In the genomic region with DNA sequence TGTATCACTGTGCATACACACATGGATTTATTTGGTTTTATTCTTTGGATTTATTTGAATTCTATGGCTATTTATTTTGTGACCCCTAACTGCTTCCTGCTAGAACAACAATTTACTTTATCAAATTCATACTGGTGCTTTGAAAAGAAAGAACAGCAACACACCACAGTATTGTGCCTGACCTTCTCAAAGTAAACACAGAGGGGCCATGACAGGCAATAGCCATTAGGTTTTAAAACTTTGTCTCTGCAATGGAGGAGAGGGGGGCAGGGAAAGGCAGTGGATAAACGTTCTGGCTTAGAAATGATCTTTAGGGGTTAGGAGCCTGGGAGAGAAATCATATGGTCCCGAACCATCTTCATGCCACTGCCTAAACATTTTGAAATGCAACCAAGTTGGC, we compare ENCODE assay signal across 1 cellular context.
TF ChIP-seq lines count a peak whose summit lies in the region.

No MANE protein-coding gene starts in this region.

TF ChIP-seq in HepG2, 621 proteins besides CTCF, POLR2A, EP300 and RAD21 (continued from another document and continues in another):
- TF ChIP-seq, protein P1, sequence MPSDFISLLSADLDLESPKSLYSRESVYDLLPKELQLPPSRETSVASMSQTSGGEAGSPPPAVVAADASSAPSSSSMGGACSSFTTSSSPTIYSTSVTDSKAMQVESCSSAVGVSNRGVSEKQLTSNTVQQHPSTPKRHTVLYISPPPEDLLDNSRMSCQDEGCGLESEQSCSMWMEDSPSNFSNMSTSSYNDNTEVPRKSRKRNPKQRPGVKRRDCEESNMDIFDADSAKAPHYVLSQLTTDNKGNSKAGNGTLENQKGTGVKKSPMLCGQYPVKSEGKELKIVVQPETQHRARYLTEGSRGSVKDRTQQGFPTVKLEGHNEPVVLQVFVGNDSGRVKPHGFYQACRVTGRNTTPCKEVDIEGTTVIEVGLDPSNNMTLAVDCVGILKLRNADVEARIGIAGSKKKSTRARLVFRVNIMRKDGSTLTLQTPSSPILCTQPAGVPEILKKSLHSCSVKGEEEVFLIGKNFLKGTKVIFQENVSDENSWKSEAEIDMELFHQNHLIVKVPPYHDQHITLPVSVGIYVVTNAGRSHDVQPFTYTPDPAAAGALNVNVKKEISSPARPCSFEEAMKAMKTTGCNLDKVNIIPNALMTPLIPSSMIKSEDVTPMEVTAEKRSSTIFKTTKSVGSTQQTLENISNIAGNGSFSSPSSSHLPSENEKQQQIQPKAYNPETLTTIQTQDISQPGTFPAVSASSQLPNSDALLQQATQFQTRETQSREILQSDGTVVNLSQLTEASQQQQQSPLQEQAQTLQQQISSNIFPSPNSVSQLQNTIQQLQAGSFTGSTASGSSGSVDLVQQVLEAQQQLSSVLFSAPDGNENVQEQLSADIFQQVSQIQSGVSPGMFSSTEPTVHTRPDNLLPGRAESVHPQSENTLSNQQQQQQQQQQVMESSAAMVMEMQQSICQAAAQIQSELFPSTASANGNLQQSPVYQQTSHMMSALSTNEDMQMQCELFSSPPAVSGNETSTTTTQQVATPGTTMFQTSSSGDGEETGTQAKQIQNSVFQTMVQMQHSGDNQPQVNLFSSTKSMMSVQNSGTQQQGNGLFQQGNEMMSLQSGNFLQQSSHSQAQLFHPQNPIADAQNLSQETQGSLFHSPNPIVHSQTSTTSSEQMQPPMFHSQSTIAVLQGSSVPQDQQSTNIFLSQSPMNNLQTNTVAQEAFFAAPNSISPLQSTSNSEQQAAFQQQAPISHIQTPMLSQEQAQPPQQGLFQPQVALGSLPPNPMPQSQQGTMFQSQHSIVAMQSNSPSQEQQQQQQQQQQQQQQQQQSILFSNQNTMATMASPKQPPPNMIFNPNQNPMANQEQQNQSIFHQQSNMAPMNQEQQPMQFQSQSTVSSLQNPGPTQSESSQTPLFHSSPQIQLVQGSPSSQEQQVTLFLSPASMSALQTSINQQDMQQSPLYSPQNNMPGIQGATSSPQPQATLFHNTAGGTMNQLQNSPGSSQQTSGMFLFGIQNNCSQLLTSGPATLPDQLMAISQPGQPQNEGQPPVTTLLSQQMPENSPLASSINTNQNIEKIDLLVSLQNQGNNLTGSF (CRISPR knock-in tag; IDR thresholded peaks at IDR 0.05) = no peak
- TF ChIP-seq JUND (CRISPR knock-in tag; IDR thresholded peaks at IDR 0.05) (no peak), ARNTL (CRISPR knock-in tag; IDR thresholded peaks at IDR 0.05) (no peak), MAF1 (CRISPR knock-in tag; IDR thresholded peaks at IDR 0.05; ENCODE audit: borderline replicate concordance) (no peak), ZNF589 (CRISPR knock-in tag; conservative IDR thresholded peaks at IDR 0.05) (no peak), SMARCE1 (IDR thresholded peaks at IDR 0.05; ENCODE audit: borderline replicate concordance) (no peak), ZNF614 (CRISPR knock-in tag; IDR thresholded peaks at IDR 0.05; ENCODE audit: borderline replicate concordance) (no peak), ZNF431 (CRISPR knock-in tag; IDR thresholded peaks at IDR 0.05; ENCODE audit: borderline replicate concordance, low read depth) (no peak), EEA1 (CRISPR knock-in tag; IDR thresholded peaks at IDR 0.05; ENCODE audit: borderline replicate concordance) (no peak), RARA (CRISPR knock-in tag; IDR thresholded peaks at IDR 0.05) (peak; percentile 49; the same call in 1 of the 2 replicates), RXRB (CRISPR knock-in tag; IDR thresholded peaks at IDR 0.05; ENCODE audit: borderline replicate concordance) (0 out of 2 replicates have a peak, but pooled peaks have one; percentile 34), ZNF549 (CRISPR knock-in tag; IDR thresholded peaks at IDR 0.05) (no peak), MYNN (CRISPR knock-in tag; IDR thresholded peaks at IDR 0.05; ENCODE audit: low read depth) (no peak), ZFP90 (CRISPR knock-in tag; IDR thresholded peaks at IDR 0.05; ENCODE audit: borderline replicate concordance) (no peak), GTF3A (CRISPR knock-in tag; conservative IDR thresholded peaks at IDR 0.05) (no peak), YY1 (IDR thresholded peaks at IDR 0.05; ENCODE audit: insufficient read depth, insufficient replicate concordance, low read depth, low read length) (peak; percentile 35), ZNF75D (CRISPR knock-in tag; IDR thresholded peaks at IDR 0.05; ENCODE audit: borderline replicate concordance) (no peak), ZNF782 (CRISPR knock-in tag; IDR thresholded peaks at IDR 0.05; ENCODE audit: borderline replicate concordance) (no peak), NFKBIZ (CRISPR knock-in tag; IDR thresholded peaks at IDR 0.05) (no peak), MED1 (CRISPR knock-in tag; IDR thresholded peaks at IDR 0.05) (peak; percentile 38; the same call in 1 of the 2 replicates), ZNF264 (CRISPR knock-in tag; IDR thresholded peaks at IDR 0.05) (no peak), GATAD2A (CRISPR knock-in tag; IDR thresholded peaks at IDR 0.05) (peak; percentile 61), ZNF713 (CRISPR knock-in tag; IDR thresholded peaks at IDR 0.05) (no peak), ZNF292 (CRISPR knock-in tag; IDR thresholded peaks at IDR 0.05; ENCODE audit: borderline replicate concordance, low read depth) (peak; percentile 52; the same call in 1 of the 2 replicates), ELF1 (CRISPR knock-in tag; IDR thresholded peaks at IDR 0.05) (no peak), ESRRA (CRISPR knock-in tag; IDR thresholded peaks at IDR 0.05; ENCODE audit: low read depth) (no peak), ZBTB7A (CRISPR knock-in tag; IDR thresholded peaks at IDR 0.05) (no peak), ZNF644 (CRISPR knock-in tag; IDR thresholded peaks at IDR 0.05; ENCODE audit: low read depth) (peak; percentile 75), ZNF160 (CRISPR knock-in tag; IDR thresholded peaks at IDR 0.05) (no peak), MEIS2 (CRISPR knock-in tag; IDR thresholded peaks at IDR 0.05) (no peak), ZFP62 (CRISPR knock-in tag; IDR thresholded peaks at IDR 0.05) (no peak), SRSF4 (IDR thresholded peaks at IDR 0.05; ENCODE audit: low read depth, low read length, poor library complexity, severe bottlenecking) (no peak), SUZ12 (IDR thresholded peaks at IDR 0.05; ENCODE audit: low read depth, low read length) (no peak), ZNF775 (CRISPR knock-in tag; IDR thresholded peaks at IDR 0.05; ENCODE audit: borderline replicate concordance) (no peak), AGO1 (IDR thresholded peaks at IDR 0.05; ENCODE audit: low read depth, low read length, poor library complexity, severe bottlenecking) (no peak), NPAS2 (CRISPR knock-in tag; IDR thresholded peaks at IDR 0.05; ENCODE audit: borderline replicate concordance) (no peak), FOXP1 (IDR thresholded peaks at IDR 0.05) (no peak), FOXP1 (CRISPR knock-in tag; IDR thresholded peaks at IDR 0.05) (peak; percentile 74), ZBTB20 (CRISPR knock-in tag; IDR thresholded peaks at IDR 0.05; ENCODE audit: borderline replicate concordance, low read depth) (no peak)
- TF ChIP-seq, protein P2, sequence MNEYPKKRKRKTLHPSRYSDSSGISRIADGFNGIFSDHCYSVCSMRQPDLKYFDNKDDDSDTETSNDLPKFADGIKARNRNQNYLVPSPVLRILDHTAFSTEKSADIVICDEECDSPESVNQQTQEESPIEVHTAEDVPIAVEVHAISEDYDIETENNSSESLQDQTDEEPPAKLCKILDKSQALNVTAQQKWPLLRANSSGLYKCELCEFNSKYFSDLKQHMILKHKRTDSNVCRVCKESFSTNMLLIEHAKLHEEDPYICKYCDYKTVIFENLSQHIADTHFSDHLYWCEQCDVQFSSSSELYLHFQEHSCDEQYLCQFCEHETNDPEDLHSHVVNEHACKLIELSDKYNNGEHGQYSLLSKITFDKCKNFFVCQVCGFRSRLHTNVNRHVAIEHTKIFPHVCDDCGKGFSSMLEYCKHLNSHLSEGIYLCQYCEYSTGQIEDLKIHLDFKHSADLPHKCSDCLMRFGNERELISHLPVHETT (CRISPR knock-in tag; conservative IDR thresholded peaks at IDR 0.05) = no peak
- TF ChIP-seq, protein P3, sequence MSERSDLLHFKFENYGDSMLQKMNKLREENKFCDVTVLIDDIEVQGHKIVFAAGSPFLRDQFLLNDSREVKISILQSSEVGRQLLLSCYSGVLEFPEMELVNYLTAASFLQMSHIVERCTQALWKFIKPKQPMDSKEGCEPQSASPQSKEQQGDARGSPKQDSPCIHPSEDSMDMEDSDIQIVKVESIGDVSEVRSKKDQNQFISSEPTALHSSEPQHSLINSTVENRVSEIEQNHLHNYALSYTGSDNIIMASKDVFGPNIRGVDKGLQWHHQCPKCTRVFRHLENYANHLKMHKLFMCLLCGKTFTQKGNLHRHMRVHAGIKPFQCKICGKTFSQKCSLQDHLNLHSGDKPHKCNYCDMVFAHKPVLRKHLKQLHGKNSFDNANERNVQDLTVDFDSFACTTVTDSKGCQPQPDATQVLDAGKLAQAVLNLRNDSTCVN (CRISPR knock-in tag; IDR thresholded peaks at IDR 0.05; ENCODE audit: borderline replicate concordance) = no peak
- TF ChIP-seq, protein P4, sequence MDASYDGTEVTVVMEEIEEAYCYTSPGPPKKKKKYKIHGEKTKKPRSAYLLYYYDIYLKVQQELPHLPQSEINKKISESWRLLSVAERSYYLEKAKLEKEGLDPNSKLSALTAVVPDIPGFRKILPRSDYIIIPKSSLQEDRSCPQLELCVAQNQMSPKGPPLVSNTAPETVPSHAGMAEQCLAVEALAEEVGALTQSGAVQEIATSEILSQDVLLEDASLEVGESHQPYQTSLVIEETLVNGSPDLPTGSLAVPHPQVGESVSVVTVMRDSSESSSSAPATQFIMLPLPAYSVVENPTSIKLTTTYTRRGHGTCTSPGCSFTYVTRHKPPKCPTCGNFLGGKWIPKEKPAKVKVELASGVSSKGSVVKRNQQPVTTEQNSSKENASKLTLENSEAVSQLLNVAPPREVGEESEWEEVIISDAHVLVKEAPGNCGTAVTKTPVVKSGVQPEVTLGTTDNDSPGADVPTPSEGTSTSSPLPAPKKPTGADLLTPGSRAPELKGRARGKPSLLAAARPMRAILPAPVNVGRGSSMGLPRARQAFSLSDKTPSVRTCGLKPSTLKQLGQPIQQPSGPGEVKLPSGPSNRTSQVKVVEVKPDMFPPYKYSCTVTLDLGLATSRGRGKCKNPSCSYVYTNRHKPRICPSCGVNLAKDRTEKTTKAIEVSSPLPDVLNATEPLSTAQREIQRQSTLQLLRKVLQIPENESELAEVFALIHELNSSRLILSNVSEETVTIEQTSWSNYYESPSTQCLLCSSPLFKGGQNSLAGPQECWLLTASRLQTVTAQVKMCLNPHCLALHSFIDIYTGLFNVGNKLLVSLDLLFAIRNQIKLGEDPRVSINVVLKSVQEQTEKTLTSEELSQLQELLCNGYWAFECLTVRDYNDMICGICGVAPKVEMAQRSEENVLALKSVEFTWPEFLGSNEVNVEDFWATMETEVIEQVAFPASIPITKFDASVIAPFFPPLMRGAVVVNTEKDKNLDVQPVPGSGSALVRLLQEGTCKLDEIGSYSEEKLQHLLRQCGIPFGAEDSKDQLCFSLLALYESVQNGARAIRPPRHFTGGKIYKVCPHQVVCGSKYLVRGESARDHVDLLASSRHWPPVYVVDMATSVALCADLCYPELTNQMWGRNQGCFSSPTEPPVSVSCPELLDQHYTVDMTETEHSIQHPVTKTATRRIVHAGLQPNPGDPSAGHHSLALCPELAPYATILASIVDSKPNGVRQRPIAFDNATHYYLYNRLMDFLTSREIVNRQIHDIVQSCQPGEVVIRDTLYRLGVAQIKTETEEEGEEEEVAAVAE (CRISPR knock-in tag; IDR thresholded peaks at IDR 0.05; ENCODE audit: borderline replicate concordance) = no peak
- TF ChIP-seq, protein P5, sequence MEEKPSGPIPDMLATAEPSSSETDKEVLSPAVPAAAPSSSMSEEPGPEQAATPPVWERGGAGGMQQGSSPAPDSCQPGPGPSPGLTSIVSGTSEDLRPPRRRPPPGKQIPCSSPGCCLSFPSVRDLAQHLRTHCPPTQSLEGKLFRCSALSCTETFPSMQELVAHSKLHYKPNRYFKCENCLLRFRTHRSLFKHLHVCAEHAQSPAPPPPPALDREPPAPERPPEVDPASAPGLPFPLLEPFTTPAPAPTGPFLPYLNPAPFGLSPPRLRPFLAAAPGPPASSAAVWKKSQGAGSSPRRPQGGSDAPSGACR (CRISPR knock-in tag; IDR thresholded peaks at IDR 0.05) = no peak
- TF ChIP-seq, protein P6, sequence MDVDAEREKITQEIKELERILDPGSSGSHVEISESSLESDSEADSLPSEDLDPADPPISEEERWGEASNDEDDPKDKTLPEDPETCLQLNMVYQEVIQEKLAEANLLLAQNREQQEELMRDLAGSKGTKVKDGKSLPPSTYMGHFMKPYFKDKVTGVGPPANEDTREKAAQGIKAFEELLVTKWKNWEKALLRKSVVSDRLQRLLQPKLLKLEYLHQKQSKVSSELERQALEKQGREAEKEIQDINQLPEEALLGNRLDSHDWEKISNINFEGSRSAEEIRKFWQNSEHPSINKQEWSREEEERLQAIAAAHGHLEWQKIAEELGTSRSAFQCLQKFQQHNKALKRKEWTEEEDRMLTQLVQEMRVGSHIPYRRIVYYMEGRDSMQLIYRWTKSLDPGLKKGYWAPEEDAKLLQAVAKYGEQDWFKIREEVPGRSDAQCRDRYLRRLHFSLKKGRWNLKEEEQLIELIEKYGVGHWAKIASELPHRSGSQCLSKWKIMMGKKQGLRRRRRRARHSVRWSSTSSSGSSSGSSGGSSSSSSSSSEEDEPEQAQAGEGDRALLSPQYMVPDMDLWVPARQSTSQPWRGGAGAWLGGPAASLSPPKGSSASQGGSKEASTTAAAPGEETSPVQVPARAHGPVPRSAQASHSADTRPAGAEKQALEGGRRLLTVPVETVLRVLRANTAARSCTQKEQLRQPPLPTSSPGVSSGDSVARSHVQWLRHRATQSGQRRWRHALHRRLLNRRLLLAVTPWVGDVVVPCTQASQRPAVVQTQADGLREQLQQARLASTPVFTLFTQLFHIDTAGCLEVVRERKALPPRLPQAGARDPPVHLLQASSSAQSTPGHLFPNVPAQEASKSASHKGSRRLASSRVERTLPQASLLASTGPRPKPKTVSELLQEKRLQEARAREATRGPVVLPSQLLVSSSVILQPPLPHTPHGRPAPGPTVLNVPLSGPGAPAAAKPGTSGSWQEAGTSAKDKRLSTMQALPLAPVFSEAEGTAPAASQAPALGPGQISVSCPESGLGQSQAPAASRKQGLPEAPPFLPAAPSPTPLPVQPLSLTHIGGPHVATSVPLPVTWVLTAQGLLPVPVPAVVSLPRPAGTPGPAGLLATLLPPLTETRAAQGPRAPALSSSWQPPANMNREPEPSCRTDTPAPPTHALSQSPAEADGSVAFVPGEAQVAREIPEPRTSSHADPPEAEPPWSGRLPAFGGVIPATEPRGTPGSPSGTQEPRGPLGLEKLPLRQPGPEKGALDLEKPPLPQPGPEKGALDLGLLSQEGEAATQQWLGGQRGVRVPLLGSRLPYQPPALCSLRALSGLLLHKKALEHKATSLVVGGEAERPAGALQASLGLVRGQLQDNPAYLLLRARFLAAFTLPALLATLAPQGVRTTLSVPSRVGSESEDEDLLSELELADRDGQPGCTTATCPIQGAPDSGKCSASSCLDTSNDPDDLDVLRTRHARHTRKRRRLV (CRISPR knock-in tag; IDR thresholded peaks at IDR 0.05) = no peak
- TF ChIP-seq, protein P7, sequence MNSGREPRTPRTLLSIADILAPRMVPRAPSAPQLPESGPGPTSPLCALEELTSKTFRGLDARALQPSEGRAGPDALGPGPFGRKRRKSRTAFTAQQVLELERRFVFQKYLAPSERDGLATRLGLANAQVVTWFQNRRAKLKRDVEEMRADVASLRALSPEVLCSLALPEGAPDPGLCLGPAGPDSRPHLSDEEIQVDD (CRISPR knock-in tag; IDR thresholded peaks at IDR 0.05; ENCODE audit: borderline replicate concordance) = no peak
- TF ChIP-seq, protein P8, sequence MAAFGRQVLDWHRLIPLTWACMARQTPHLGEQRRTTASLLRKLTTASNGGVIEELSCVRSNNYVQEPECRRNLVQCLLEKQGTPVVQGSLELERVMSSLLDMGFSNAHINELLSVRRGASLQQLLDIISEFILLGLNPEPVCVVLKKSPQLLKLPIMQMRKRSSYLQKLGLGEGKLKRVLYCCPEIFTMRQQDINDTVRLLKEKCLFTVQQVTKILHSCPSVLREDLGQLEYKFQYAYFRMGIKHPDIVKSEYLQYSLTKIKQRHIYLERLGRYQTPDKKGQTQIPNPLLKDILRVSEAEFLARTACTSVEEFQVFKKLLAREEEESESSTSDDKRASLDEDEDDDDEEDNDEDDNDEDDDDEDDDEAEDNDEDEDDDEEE (CRISPR knock-in tag; IDR thresholded peaks at IDR 0.05) = no peak
